ENCODE assay signal across 8 cellular contexts in genomic region chr1:207336559-207337467, GRCh38. TPM values are rescaled to one million over a fixed set of nuclear protein-coding genes. Genes with fewer than 3 reads are reported as not detected.
DNase-seq lines count a peak whose midpoint lies in the region; ATAC-seq, FAIRE-seq and TF ChIP-seq lines count a peak whose summit lies in the region.

No MANE protein-coding gene starts in this region.

- no peaks in the 10 kb centered on the region for H3K79me2 ChIP-seq in hepatocyte

- intact Hi-C loops in kidney (cut with DNase I), result no loop called here

- H3K27me3 Mint-ChIP-seq in CD4-positive, CD25-positive, alpha-beta regulatory T cell, result no peaks in the 10 kb centered on the region
- no peaks in the 10 kb centered on the region for H3K27me3 Mint-ChIP-seq in T-helper 1 cell treated with Interleukin-12 subunit alpha and Interleukin-12 subunit beta and Interleukin-4 antibody, amounts not matched to agents 30 μg/mL and 1 μg/mL, for 36 hours (ENCODE audit: low read depth)

- peak overlapping the region in 3 of 4 donors; percentile 23 to 69 (median 36) for H3K4me3 Mint-ChIP-seq in CD4-positive, CD25-positive, alpha-beta regulatory T cell
- H3K4me3 Mint-ChIP-seq in T-helper 1 cell treated with Interleukin-12 subunit alpha and Interleukin-12 subunit beta and Interleukin-4 antibody, amounts not matched to agents 30 μg/mL and 1 μg/mL, for 36 hours, result peak overlapping the region; percentile 72

- DNase-seq in CD4-positive, CD25-positive, alpha-beta regulatory T cell, result peak in 1 of 3 donors; percentile 74
- DNase-seq in hepatocyte (ENCODE audit: low spot score) (peak; percentile 50), NCI-H510A treated with DMSO at 0.1 percent for 48 hours (lab: John Stamatoyannopoulos, UW) (no peak), kidney (no peak), caudate nucleus (lab: John Stamatoyannopoulos, UW) (no peak)

- H3K36me3 ChIP-seq in CD4-positive, CD25-positive, alpha-beta regulatory T cell (ENCODE audit: control insufficient read depth, insufficient read depth, low read length), result peaks cover 58% of the 10 kb centered on the region
- no peaks in the 10 kb centered on the region for H3K36me3 ChIP-seq in hepatocyte (replicated peaks; ENCODE audit: insufficient read depth, low read depth)
- H3K36me3 ChIP-seq in kidney (ENCODE audit: control insufficient read depth in 1 of 2, insufficient read depth in 2 of 2, low read length in 2 of 2), result peaks cover 7% of the 10 kb centered on the region in 2 donors

- no peaks in the 10 kb centered on the region for H4K20me1 ChIP-seq in hepatocyte (ENCODE audit: insufficient read depth, poor library complexity, severe bottlenecking)

- WGBS in hepatocyte (ENCODE audit: low lambda C conversion rate, missing lambda C conversion rate), result 47% methylated on average over 3 of the region's 3 CpGs

- H3K27ac ChIP-seq in CD4-positive, CD25-positive, alpha-beta regulatory T cell (ENCODE audit: insufficient read depth, low read length, poor library complexity, severe bottlenecking), result peak overlapping the region; percentile 47
- H3K27ac ChIP-seq in hepatocyte (peak overlapping the region; percentile 58), kidney (ENCODE audit: low read depth in 2 of 2, low read length in 2 of 2) (no peak overlapping the region), caudate nucleus (ENCODE audit: low read depth, low read length) (no peak overlapping the region)

- peak overlapping the region; percentile 75 to 86 (median 82) for H3K27ac Mint-ChIP-seq in CD4-positive, CD25-positive, alpha-beta regulatory T cell
- H3K27ac Mint-ChIP-seq in T-helper 1 cell treated with Interleukin-12 subunit alpha and Interleukin-12 subunit beta and Interleukin-4 antibody, amounts not matched to agents 30 μg/mL and 1 μg/mL, for 36 hours, result peak overlapping the region; percentile 94

- peaks cover 14 to 17% of the 10 kb centered on the region in 2 experiments for H3K9me3 ChIP-seq in CD4-positive, CD25-positive, alpha-beta regulatory T cell (ENCODE audit: control insufficient read depth in 2 of 2, low read length in 2 of 2)
- H3K9me3 ChIP-seq in hepatocyte (ENCODE audit: low read depth), result no peaks in the 10 kb centered on the region
- H3K9me3 ChIP-seq in kidney (ENCODE audit: control insufficient read depth in 1 of 2, low read length in 2 of 2), result no peaks in the 10 kb centered on the region

- no peak for FAIRE-seq in kidney (lab: Jason Lieb, UNC)

- peaks cover 62% of the 10 kb centered on the region for H3K36me3 Mint-ChIP-seq in CD4-positive, CD25-positive, alpha-beta regulatory T cell
- peaks cover 72% of the 10 kb centered on the region for H3K36me3 Mint-ChIP-seq in T-helper 1 cell treated with Interleukin-12 subunit alpha and Interleukin-12 subunit beta and Interleukin-4 antibody, amounts not matched to agents 30 μg/mL and 1 μg/mL, for 36 hours (ENCODE audit: low read depth)

- H3K9ac ChIP-seq in kidney (ENCODE audit: low read length in 2 of 2), result no peak overlapping the region

- peaks cover 45 to 51% (median 49%) of the 10 kb centered on the region in 4 donors for H3K4me1 Mint-ChIP-seq in CD4-positive, CD25-positive, alpha-beta regulatory T cell
- peaks cover 62% of the 10 kb centered on the region for H3K4me1 Mint-ChIP-seq in T-helper 1 cell treated with Interleukin-12 subunit alpha and Interleukin-12 subunit beta and Interleukin-4 antibody, amounts not matched to agents 30 μg/mL and 1 μg/mL, for 36 hours (ENCODE audit: low read depth)

- no peaks in the 10 kb centered on the region for H3K9me2 ChIP-seq in hepatocyte (replicated peaks; ENCODE audit: insufficient read depth)

- ATAC-seq in CD4-positive, CD25-positive, alpha-beta regulatory T cell (ENCODE audit: low read depth in 2 of 2), result peak; percentile 30 to 49
- ATAC-seq in GM18909 (IDR thresholded peaks at IDR 0.05; ENCODE audit: poor library complexity, unreplicated experiment), result peak; percentile 74
- peak; percentile 39 for ATAC-seq in HG03108 (IDR thresholded peaks at IDR 0.05; ENCODE audit: unreplicated experiment)

- H3K4me2 ChIP-seq in hepatocyte, result no peak overlapping the region

- TF ChIP-seq CTCF in hepatocyte (IDR thresholded peaks at IDR 0.05; ENCODE audit: poor library complexity), result no peak
- TF ChIP-seq CTCF in kidney (IDR thresholded peaks at IDR 0.05; ENCODE audit: borderline replicate concordance, extremely low read depth, insufficient read depth), result no peak

- no peak overlapping the region for H2AFZ ChIP-seq in hepatocyte

- peak overlapping the region; percentile 54 for H3K4me3 ChIP-seq in CD4-positive, CD25-positive, alpha-beta regulatory T cell (ENCODE audit: low read depth, low read length)
- H3K4me3 ChIP-seq in hepatocyte (no peak overlapping the region), kidney (ENCODE audit: low read length in 2 of 2) (no peak overlapping the region)

- H3K27me3 ChIP-seq in CD4-positive, CD25-positive, alpha-beta regulatory T cell (ENCODE audit: control insufficient read depth, insufficient read depth, low read length), result no peaks in the 10 kb centered on the region
- no peaks in the 10 kb centered on the region for H3K27me3 ChIP-seq in hepatocyte

- H3K4me1 ChIP-seq in CD4-positive, CD25-positive, alpha-beta regulatory T cell (ENCODE audit: control insufficient read depth, insufficient read depth, low read length, poor library complexity, severe bottlenecking), result peaks cover 23% of the 10 kb centered on the region
- H3K4me1 ChIP-seq in hepatocyte (ENCODE audit: insufficient read depth), result no peaks in the 10 kb centered on the region
- no peaks in the 10 kb centered on the region for H3K4me1 ChIP-seq in kidney (ENCODE audit: control insufficient read depth in 1 of 2, insufficient read depth in 1 of 2, low read depth in 1 of 2, low read length in 2 of 2)

- peaks cover 3 to 16% (median 8%) of the 10 kb centered on the region in 7 donors for H3K9me3 Mint-ChIP-seq in CD4-positive, CD25-positive, alpha-beta regulatory T cell
- peaks cover 27% of the 10 kb centered on the region for H3K9me3 Mint-ChIP-seq in T-helper 1 cell treated with Interleukin-12 subunit alpha and Interleukin-12 subunit beta and Interleukin-4 antibody, amounts not matched to agents 30 μg/mL and 1 μg/mL, for 36 hours

RNA-seq across cellular contexts. Expression of gene CD55, which starts 15.3 kb away (rescaled TPM):
- 120 TPM for total RNA-seq in CD4-positive, CD25-positive, alpha-beta regulatory T cell
- polyA plus RNA-seq in CD4-positive, CD25-positive, alpha-beta regulatory T cell, result 10 to 100 TPM; 45.4 to 65.8 (median 53.8) TPM
- total RNA-seq in hepatocyte (41.1 and 61.5 TPM in 2 replicates), kidney (69.5 TPM)
- polyA plus RNA-seq in hepatocyte (57.5 and 72.4 TPM in 2 replicates), kidney (ENCODE audit: insufficient read depth, low read depth, low replicate concordance) (28.8 TPM)

Comparison
In these comparisons a context has a peak if more than half of its experiments do, and no peak if none do; other contexts are left out.
1. H3K27ac ChIP-seq: peak in CD4-positive, CD25-positive, alpha-beta regulatory T cell (single experiment) and hepatocyte (single experiment); none in kidney (0 of 2) and caudate nucleus (single experiment).
2. Peak in every context shown above with its lines, with median percentiles within 50 percentile points of each other: ATAC-seq.